ENCODE assay signal across 1 cellular context in genomic region chr3:98903099-98903498, GRCh38.
TF ChIP-seq lines count a peak whose summit lies in the region.

No MANE protein-coding gene starts in this region.

TF ChIP-seq in SK-N-SH, 30 proteins besides CTCF, POLR2A, EP300 and RAD21 (continued from another document):
- TF ChIP-seq USF2 (IDR thresholded peaks at IDR 0.05; ENCODE audit: borderline replicate concordance, low read depth, low read length) (no peak), YY1 (IDR thresholded peaks at IDR 0.05; ENCODE audit: low read depth) (no peak), MAX (IDR thresholded peaks at IDR 0.05; ENCODE audit: low read depth) (no peak)
